Comparison of ENCODE assay signal across 8 cellular contexts in genomic region chr12:2834581-2835491, GRCh38. TPM values are rescaled to one million over a fixed set of nuclear protein-coding genes. Genes with fewer than 3 reads are reported as not detected.
DNase-seq lines count a peak whose midpoint lies in the region; TF ChIP-seq lines count a peak whose summit lies in the region.

A gene with protein sequence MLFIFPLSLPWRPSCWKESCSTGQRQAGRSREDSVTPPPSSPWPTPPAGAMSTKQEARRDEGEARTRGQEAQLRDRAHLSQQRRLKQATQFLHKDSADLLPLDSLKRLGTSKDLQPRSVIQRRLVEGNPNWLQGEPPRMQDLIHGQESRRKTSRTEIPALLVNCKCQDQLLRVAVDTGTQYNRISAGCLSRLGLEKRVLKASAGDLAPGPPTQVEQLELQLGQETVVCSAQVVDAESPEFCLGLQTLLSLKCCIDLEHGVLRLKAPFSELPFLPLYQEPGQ (minus strand): TSS chr12:2835035. CDS start chr12:2834983, 52 bp downstream.

- TF ChIP-seq CTCF in smooth muscle cell (IDR thresholded peaks at IDR 0.05; ENCODE audit: borderline replicate concordance, insufficient read depth, poor library complexity, severe bottlenecking) = no peak

- no peaks in the 10 kb centered on the region for H3F3A ChIP-seq in smooth muscle cell (ENCODE audit: low read depth)

- H3K4me1 ChIP-seq in iPS-18a (ENCODE audit: control insufficient read depth, low read depth, low read length) = peaks cover 10% of the 10 kb centered on the region
- H3K4me1 ChIP-seq in smooth muscle cell (ENCODE audit: low read depth) = peaks cover 11% of the 10 kb centered on the region

- H3K79me2 ChIP-seq in smooth muscle cell (ENCODE audit: low read depth) = no peaks in the 10 kb centered on the region

- no peaks in the 10 kb centered on the region for H3K9me3 ChIP-seq in iPS-18a (ENCODE audit: control insufficient read depth, low read depth, low read length)
- H3K9me3 ChIP-seq in smooth muscle cell (replicated peaks; ENCODE audit: low read depth) = no peaks in the 10 kb centered on the region

- no peaks in the 10 kb centered on the region for H3K36me3 ChIP-seq in iPS-18a (ENCODE audit: control insufficient read depth, low read depth, low read length)
- H3K36me3 ChIP-seq in smooth muscle cell (ENCODE audit: low read depth) = no peaks in the 10 kb centered on the region

- H3K27me3 ChIP-seq in iPS-18a (ENCODE audit: control insufficient read depth, insufficient read depth, low read length) (no peaks in the 10 kb centered on the region), smooth muscle cell (ENCODE audit: low read depth) (no peaks in the 10 kb centered on the region)

- peak within 1 kb of the TSS; percentile 51 for H3K4me2 ChIP-seq in smooth muscle cell

- DNase-seq in NCI-H1092 (lab: John Stamatoyannopoulos, UW) (peak; percentile 77), astrocyte of the hippocampus (ENCODE audit: low read depth, low spot score) (peak; percentile 77), smooth muscle cell (lab: John Stamatoyannopoulos, UW; ENCODE audit: unreplicated experiment) (peak; percentile 21), OCI-M1 (lab: John Stamatoyannopoulos, UW) (no peak), glomerular visceral epithelial cell (ENCODE audit: extremely low spot score) (no peak), activated gamma-delta T cell treated with Interleukin-2 at 50 U/mL for 16 hours (no peak)
- no peak for DNase-seq in NK-92 treated with Interleukin-12 subunit alpha and Interleukin-12 subunit beta, amount 100 ng/mL, for 24 hours (lab: John Stamatoyannopoulos, UW)

- H3K4me3 ChIP-seq in iPS-18a (ENCODE audit: low read length) (peak within 1 kb of the TSS; percentile 11), smooth muscle cell (no peak within 1 kb of the TSS)

- 59% methylated on average over 27 of the region's 32 CpGs for WGBS in smooth muscle cell (ENCODE audit: low lambda C conversion rate)

- no peaks in the 10 kb centered on the region for H4K20me1 ChIP-seq in smooth muscle cell (ENCODE audit: low read depth)

- H2AFZ ChIP-seq in smooth muscle cell (ENCODE audit: low read depth) = no peak within 1 kb of the TSS

- H3K27ac ChIP-seq in iPS-18a (ENCODE audit: low read length) = no peak within 1 kb of the TSS
- H3K27ac ChIP-seq in smooth muscle cell (ENCODE audit: low read depth) = no peak within 1 kb of the TSS

- H3K9ac ChIP-seq in iPS-18a (ENCODE audit: low read length) = no peak within 1 kb of the TSS
- H3K9ac ChIP-seq in smooth muscle cell (ENCODE audit: low read depth) = no peak within 1 kb of the TSS

RNA-seq across cellular contexts. Expression of the gene that starts here (rescaled TPM):
- total RNA-seq in smooth muscle cell = 0.04 and 0.54 TPM in 2 replicates
- polyA plus RNA-seq in smooth muscle cell = 0.29 and 1.0 TPM in 2 replicates

Comparison
In these comparisons a context has a peak if more than half of its experiments do, and no peak if none do; other contexts are left out.
1. DNase-seq: peak in NCI-H1092 (single experiment), astrocyte of the hippocampus (single experiment) and smooth muscle cell (single experiment); none in OCI-M1 (single experiment), glomerular visceral epithelial cell (single experiment), NK-92 treated with Interleukin-12 subunit alpha and Interleukin-12 subunit beta, amount 100 ng/mL, for 24 hours (single experiment) and activated gamma-delta T cell treated with Interleukin-2 at 50 U/mL for 16 hours (single experiment).